18 cellular contexts compared by ENCODE assay signal in genomic region chr4:165721815-165722214, GRCh38.
DNase-seq lines count a peak whose midpoint lies in the region; ATAC-seq, FAIRE-seq and TF ChIP-seq lines count a peak whose summit lies in the region.
"Had no signal": no experiment of that assay in that cellular context is flagged by ENCODE, and none has a peak within 500 bp of the region (broad histone marks: within the 10 kb centered on the region; RNA-seq: fewer than 3 reads in every experiment).

No MANE protein-coding gene starts in this region.

- POLR2A ChIA-PET in HepG2 (lab: Yijun Ruan, JAX) = no interaction called here

- H3K9me3 ChIP-seq in right lobe of liver = no peaks in the 10 kb centered on the region
- H3K9me3 ChIP-seq in HepG2 (ENCODE audit: low read length) = no peaks in the 10 kb centered on the region
- H3K9me3 ChIP-seq in lower lobe of right lung = no peaks in the 10 kb centered on the region
- no peaks in the 10 kb centered on the region for H3K9me3 ChIP-seq in ovary
- no peaks in the 10 kb centered on the region for H3K9me3 ChIP-seq in upper lobe of left lung
- H3K9me3 ChIP-seq in WERI-Rb-1 (ENCODE audit: severe bottlenecking) = no peaks in the 10 kb centered on the region
- H3K9me3 ChIP-seq: BLaER1 treated with 17β-estradiol and CSF1 and Interleukin-3, amounts not matched to agents 10 nM and 100 nM had no signal

- H3K9ac ChIP-seq in HepG2 (ENCODE audit: insufficient read depth, low read depth, low read length) = no peak overlapping the region
- H3K9ac ChIP-seq: BLaER1 treated with 17β-estradiol and CSF1 and Interleukin-3, amounts not matched to agents 10 nM and 100 nM had no signal

- H3K79me2 ChIP-seq in HepG2 (ENCODE audit: insufficient read depth, low read length) = no peaks in the 10 kb centered on the region

- BruUV-seq in HepG2 (replicated peaks; lab: Mats Ljungman, UMichigan) = no TSS peak

- WGBS in right lobe of liver (ENCODE audit: insufficient coverage, low coverage, low lambda C conversion rate, missing lambda C conversion rate) = 78% methylated on average over 4 of the region's 4 CpGs
- whole genome bisulfite sequencing in HepG2 (ENCODE audit: low lambda C conversion rate) = 28% methylated on average over 4 of the region's 4 CpGs
- 91 to 95% (median 92%) methylated on average over 4 of the region's 4 CpGs for WGBS in ovary, 3 donors
- 54 to 82% methylated on average over 4 of the region's 4 CpGs for WGBS in upper lobe of left lung, 2 donors

- intact Hi-C loops in right lobe of liver (cut with DNase I) (no loop called here), HepG2 (cut with micrococcal nuclease; ENCODE audit: unreplicated experiment) (no loop called here), lower lobe of right lung (cut with DNase I) (no loop called here), ovary (cut with DNase I) (no loop called here)

- H3K4me1 ChIP-seq in right lobe of liver = peaks cover 0 to 42% (median 8%) of the 10 kb centered on the region in 4 donors
- H3K4me1 ChIP-seq in HepG2 (ENCODE audit: insufficient read depth, low read length) = no peaks in the 10 kb centered on the region
- H3K4me1 ChIP-seq in lower lobe of right lung = peaks cover 4% of the 10 kb centered on the region
- no peaks in the 10 kb centered on the region for H3K4me1 ChIP-seq in ovary (ENCODE audit: insufficient read depth)
- H3K4me1 ChIP-seq in upper lobe of left lung = peaks cover 0 to 5% (median 0%) of the 10 kb centered on the region in 4 donors
- H3K4me1 ChIP-seq: BLaER1 treated with 17β-estradiol and CSF1 and Interleukin-3, amounts not matched to agents 10 nM and 100 nM had no signal

- H3K27me3 ChIP-seq in right lobe of liver = no peaks in the 10 kb centered on the region
- no peaks in the 10 kb centered on the region for H3K27me3 ChIP-seq in HepG2 (ENCODE audit: control insufficient read depth in 1 of 2, insufficient read depth in 2 of 2, low read length in 2 of 2)
- no peaks in the 10 kb centered on the region for H3K27me3 ChIP-seq in lower lobe of right lung (ENCODE audit: low read depth)
- no peaks in the 10 kb centered on the region for H3K27me3 ChIP-seq in ovary
- H3K27me3 ChIP-seq in upper lobe of left lung = no peaks in the 10 kb centered on the region
- H3K27me3 ChIP-seq in WERI-Rb-1 (ENCODE audit: insufficient read depth, low read depth, severe bottlenecking) = no peaks in the 10 kb centered on the region
- H3K27me3 ChIP-seq: BLaER1 treated with 17β-estradiol and CSF1 and Interleukin-3, amounts not matched to agents 10 nM and 100 nM had no signal

- TF ChIP-seq CTCF in right lobe of liver (IDR thresholded peaks at IDR 0.05) = no peak
- no peak for TF ChIP-seq CTCF in HepG2 (CRISPR knock-in tag; IDR thresholded peaks at IDR 0.05)
- no peak for TF ChIP-seq CTCF in lower lobe of right lung (IDR thresholded peaks at IDR 0.05)
- no peak for TF ChIP-seq CTCF in ovary (IDR thresholded peaks at IDR 0.05)
- TF ChIP-seq CTCF in upper lobe of left lung (IDR thresholded peaks at IDR 0.05) = no peak
- no peak for TF ChIP-seq CTCF in WERI-Rb-1 (IDR thresholded peaks at IDR 0.05; ENCODE audit: low read depth, low read length)

- no peaks in the 10 kb centered on the region for H3K36me3 ChIP-seq in right lobe of liver
- no peaks in the 10 kb centered on the region for H3K36me3 ChIP-seq in HepG2 (replicated peaks in 1 of 2; ENCODE audit: control insufficient read depth in 1 of 2, insufficient read depth in 2 of 2, low read length in 2 of 2)
- H3K36me3 ChIP-seq in lower lobe of right lung = no peaks in the 10 kb centered on the region
- no peaks in the 10 kb centered on the region for H3K36me3 ChIP-seq in ovary
- no peaks in the 10 kb centered on the region for H3K36me3 ChIP-seq in upper lobe of left lung
- no peaks in the 10 kb centered on the region for H3K36me3 ChIP-seq in WERI-Rb-1
- H3K36me3 ChIP-seq: BLaER1 treated with 17β-estradiol and CSF1 and Interleukin-3, amounts not matched to agents 10 nM and 100 nM had no signal

- H2AFZ ChIP-seq in HepG2 (ENCODE audit: low read length) = no peak overlapping the region

- no peak for TF ChIP-seq EP300 in HepG2 (IDR thresholded peaks at IDR 0.05; ENCODE audit: low read depth in 2 of 2, low read length in 2 of 2)
- no peak for TF ChIP-seq EP300 in HepG2 (CRISPR knock-in tag; IDR thresholded peaks at IDR 0.05; ENCODE audit: borderline replicate concordance)
- TF ChIP-seq EP300 in ovary (IDR thresholded peaks at IDR 0.05) = no peak
- no peak for TF ChIP-seq EP300 in upper lobe of left lung (IDR thresholded peaks at IDR 0.05)

- H3K4me3 ChIP-seq in right lobe of liver (no peak overlapping the region), HepG2 (replicated peaks in 1 of 3; ENCODE audit: insufficient read depth in 1 of 3, low read depth in 2 of 3, low read length in 3 of 3) (no peak overlapping the region), lower lobe of right lung (no peak overlapping the region), ovary (no peak overlapping the region), upper lobe of left lung (no peak overlapping the region), WERI-Rb-1 (ENCODE audit: low read depth, low read length) (no peak overlapping the region)
- H3K4me3 ChIP-seq: BLaER1 treated with 17β-estradiol and CSF1 and Interleukin-3, amounts not matched to agents 10 nM and 100 nM had no signal

- TF ChIP-seq POLR2A in right lobe of liver (IDR thresholded peaks at IDR 0.05) = no peak
- TF ChIP-seq POLR2A in HepG2 (IDR thresholded peaks at IDR 0.05; ENCODE audit: insufficient read depth in 1 of 2, low read depth in 2 of 2, low read length in 2 of 2) = no peak
- no peak for TF ChIP-seq POLR2A in ovary (IDR thresholded peaks at IDR 0.05)
- no peak for TF ChIP-seq POLR2A in upper lobe of left lung (IDR thresholded peaks at IDR 0.05)

- no peak for FAIRE-seq in HepG2 (lab: Jason Lieb, UNC)
- FAIRE-seq: GM12892, GM18507 had no signal

- CTCF ChIA-PET in HepG2 (lab: Yijun Ruan, JAX; ENCODE audit: low intra/inter-chr PET ratio, low total read pairs) = no interaction called here

- no peak overlapping the region for H3K4me2 ChIP-seq in HepG2 (ENCODE audit: low read depth, low read length)
- H3K4me2 ChIP-seq: BLaER1 treated with 17β-estradiol and CSF1 and Interleukin-3, amounts not matched to agents 10 nM and 100 nM had no signal

- DNase-seq in right lobe of liver = no peak
- no peak for DNase-seq in HepG2 (ENCODE audit: low spot score)
- DNase-seq in cortex of kidney (lab: John Stamatoyannopoulos, UW) = peak; percentile 4
- DNase-seq in lower lobe of right lung = no peak
- no peak for DNase-seq in ovary
- DNase-seq in upper lobe of left lung = no peak
- DNase-seq in WERI-Rb-1 = no peak
- DNase-seq: CD8-positive, alpha-beta memory T cell; COR-L47; DMS 273 treated with DMSO at 0.1 percent for 48 hours; DMS79; GDM1; GOT3; H7 had no signal

- TF ChIP-seq RAD21 in HepG2 (CRISPR knock-in tag; IDR thresholded peaks at IDR 0.05) = no peak

- ATAC-seq in right lobe of liver (peak in 3 of 4 donors; percentile 4 to 49 (median 42)), HepG2 (no peak), lower lobe of right lung (peak; percentile 42 to 59), upper lobe of left lung (ENCODE audit: low FRiP score in 2 of 2) (no peak)
- ATAC-seq: HCT116 had no signal

- no peak overlapping the region for H3K27ac ChIP-seq in right lobe of liver
- no peak overlapping the region for H3K27ac ChIP-seq in HepG2 (ENCODE audit: extremely low read length, insufficient read depth, low read length)
- H3K27ac ChIP-seq in lower lobe of right lung = no peak overlapping the region
- no peak overlapping the region for H3K27ac ChIP-seq in ovary
- no peak overlapping the region for H3K27ac ChIP-seq in upper lobe of left lung
- H3K27ac ChIP-seq in WERI-Rb-1 = no peak overlapping the region
- H3K27ac ChIP-seq: BLaER1 treated with 17β-estradiol and CSF1 and Interleukin-3, amounts not matched to agents 10 nM and 100 nM had no signal

- in situ Hi-C loops in HepG2 (cut with HindIII; ENCODE audit: extremely low pct_ligation_motif_present, low pct_unique_long_range_greater_than_20kb) = no loop called here

- H4K20me1 ChIP-seq in HepG2 (ENCODE audit: insufficient read depth, low read length) = no peaks in the 10 kb centered on the region
- H4K20me1 ChIP-seq: BLaER1 treated with 17β-estradiol and CSF1 and Interleukin-3, amounts not matched to agents 10 nM and 100 nM had no signal

TF ChIP-seq in HepG2, 621 proteins besides CTCF, POLR2A, EP300 and RAD21:
- TF ChIP-seq SNAI1 (CRISPR knock-in tag; IDR thresholded peaks at IDR 0.05; ENCODE audit: borderline replicate concordance) = no peak
- no peak for TF ChIP-seq RBM22 (optimal IDR thresholded peaks at IDR 0.05; ENCODE audit: low read length)
- no peak for TF ChIP-seq GFI1 (CRISPR knock-in tag; IDR thresholded peaks at IDR 0.05; ENCODE audit: borderline replicate concordance)
TF ChIP-seq in HepG2: peak in this region for 0.

Comparison
In these comparisons a context has a peak if more than half of its experiments do, and no peak if none do; other contexts are left out.
1. ATAC-seq: peak in right lobe of liver (3 of 4) and lower lobe of right lung (2 of 2); none in HepG2 (single experiment) and upper lobe of left lung (0 of 2).